In the genomic region with DNA sequence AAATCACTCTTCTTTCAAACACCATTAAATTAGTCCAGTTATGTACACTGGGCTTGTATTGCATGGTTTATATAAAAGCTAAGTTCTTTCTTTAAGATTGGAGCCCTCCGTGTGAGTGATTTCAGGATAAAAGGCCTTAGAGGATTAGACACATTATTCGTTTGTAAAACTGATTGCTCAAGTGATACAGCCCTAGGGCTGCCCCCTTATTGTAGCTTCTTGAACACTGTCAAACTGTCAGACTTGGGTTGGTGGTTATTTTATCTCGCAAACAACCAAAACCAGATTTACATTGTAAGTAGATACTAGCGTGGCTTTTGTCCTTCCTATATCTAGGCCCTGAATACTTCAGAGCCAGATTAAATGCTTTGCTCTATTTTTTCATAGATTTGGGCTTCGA, we compare ENCODE assay signal across 15 cellular contexts.
DNase-seq lines count a peak whose midpoint lies in the region; ATAC-seq and TF ChIP-seq lines count a peak whose summit lies in the region.
"Had no signal": no experiment of that assay in that cellular context is flagged by ENCODE, and none has a peak within 500 bp of the region (broad histone marks: within the 10 kb centered on the region; RNA-seq: fewer than 3 reads in every experiment).

No MANE protein-coding gene starts in this region.

- no peaks in the 10 kb centered on the region for H3K27me3 Mint-ChIP-seq in activated T-helper 2 cell treated with anti-CD3 and anti-CD28 coated beads, Interferon-gamma antibody, Interleukin-2, Interleukin-4, amounts not matched to agents 10 μg/mL and 5 μg/mL and 100 μg/mL, durations not matched to agents 14 hours and 24 hours and 36 hours (ENCODE audit: low read depth)
- no peaks in the 10 kb centered on the region for H3K27me3 Mint-ChIP-seq in mesothelial cell of epicardium (ENCODE audit: low read depth)
- H3K27me3 Mint-ChIP-seq: activated CD4-positive, alpha-beta T cell treated with anti-CD3 and anti-CD28 coated beads, Interleukin-2, amount 10 ng/mL, durations not matched to agents 7 days and 5 days; activated naive CD8-positive, alpha-beta T cell; B cell had no signal

- peaks cover 63% of the 10 kb centered on the region for H3K4me1 Mint-ChIP-seq in activated T-helper 2 cell treated with anti-CD3 and anti-CD28 coated beads, Interferon-gamma antibody, Interleukin-2, Interleukin-4, amounts not matched to agents 10 μg/mL and 5 μg/mL and 100 μg/mL, durations not matched to agents 14 hours and 24 hours and 36 hours (ENCODE audit: low read depth)
- H3K4me1 Mint-ChIP-seq in mesothelial cell of epicardium, result peaks cover 38% of the 10 kb centered on the region

- DNase-seq in left ventricle myocardium inferior, result no peak
- no peak for DNase-seq in Right ventricle myocardium inferior (ENCODE audit: missing footprints)
- DNase-seq in activated T-helper 2 cell treated with anti-CD3 and anti-CD28 coated beads, Interferon-gamma antibody, Interleukin-2, Interleukin-4, amounts not matched to agents 10 μg/mL and 5 μg/mL and 100 μg/mL, durations not matched to agents 14 hours and 24 hours and 36 hours (ENCODE audit: low spot score), result no peak
- DNase-seq in mesothelial cell of epicardium (ENCODE audit: low spot score in 2 of 2, unreplicated experiment in 2 of 2), result no peak
- no peak for DNase-seq in aorta
- DNase-seq in adrenal gland, result no peak
- DNase-seq in body of pancreas, result no peak
- DNase-seq: activated CD4-positive, alpha-beta T cell treated with anti-CD3 and anti-CD28 coated beads, Interleukin-2, amount 10 ng/mL, durations not matched to agents 7 days and 5 days; effector CD4-positive, alpha-beta T cell; NCI-H2029 treated with DMSO at 0.1 percent for 48 hours; pancreas; stimulated activated CD8-positive, alpha-beta memory T cell treated with anti-CD3 and anti-CD28 coated beads, Interleukin-4, amount 100 ng/mL, for 48 hours had no signal

- ATAC-seq in Right ventricle myocardium inferior, result no peak
- no peak for ATAC-seq in aorta (ENCODE audit: low FRiP score)
- no peak for ATAC-seq in HG03457 (IDR thresholded peaks at IDR 0.05; ENCODE audit: unreplicated experiment)
- no peak for ATAC-seq in body of pancreas

- 27 to 34% methylated on average over 5 of the region's 5 CpGs for WGBS in aorta, 2 donors
- WGBS in adrenal gland, 4 donors, result 78 to 84% (median 81%) methylated on average over 5 of the region's 5 CpGs
- WGBS in body of pancreas, 2 donors, result 70 to 80% methylated on average over 5 of the region's 5 CpGs

- H3K27me3 ChIP-seq in left ventricle myocardium inferior (ENCODE audit: low read depth) (no peaks in the 10 kb centered on the region), aorta (ENCODE audit: control insufficient read depth in 1 of 2, insufficient read depth in 2 of 2, low read length in 1 of 2) (no peaks in the 10 kb centered on the region), adrenal gland (no peaks in the 10 kb centered on the region), body of pancreas (no peaks in the 10 kb centered on the region)
- H3K27me3 ChIP-seq: pancreas had no signal

- no peak for TF ChIP-seq POLR2A in adrenal gland (IDR thresholded peaks at IDR 0.05)
- TF ChIP-seq POLR2A in body of pancreas (IDR thresholded peaks at IDR 0.05), result no peak

- intact Hi-C loops in left ventricle myocardium inferior (cut with micrococcal nuclease) (no loop called here), Right ventricle myocardium inferior (cut with DNase I) (no loop called here), aorta (cut with DNase I) (no loop called here), adrenal gland (cut with DNase I) (no loop called here), body of pancreas (cut with DNase I) (no loop called here)
- intact Hi-C loops in activated T-helper 2 cell treated with anti-CD3 and anti-CD28 coated beads, Interferon-gamma antibody, Interleukin-2, Interleukin-4, amounts not matched to agents 10 μg/mL and 5 μg/mL and 100 μg/mL, durations not matched to agents 14 hours and 24 hours and 36 hours (cut with micrococcal nuclease), result loop anchor here (1.0 to 2.0 kb wide), 2 partner anchors 58 to 124 kb away; no protein-coding TSS in a partner anchor

- no peak overlapping the region for H3K4me3 ChIP-seq in left ventricle myocardium inferior
- no peak overlapping the region for H3K4me3 ChIP-seq in aorta (ENCODE audit: low read length in 2 of 2)
- H3K4me3 ChIP-seq in adrenal gland, result no peak overlapping the region
- no peak overlapping the region for H3K4me3 ChIP-seq in body of pancreas
- H3K4me3 ChIP-seq: pancreas had no signal

- no peaks in the 10 kb centered on the region for H3K9me3 Mint-ChIP-seq in activated T-helper 2 cell treated with anti-CD3 and anti-CD28 coated beads, Interferon-gamma antibody, Interleukin-2, Interleukin-4, amounts not matched to agents 10 μg/mL and 5 μg/mL and 100 μg/mL, durations not matched to agents 14 hours and 24 hours and 36 hours
- no peaks in the 10 kb centered on the region for H3K9me3 Mint-ChIP-seq in mesothelial cell of epicardium
- H3K9me3 Mint-ChIP-seq: activated CD4-positive, alpha-beta T cell treated with anti-CD3 and anti-CD28 coated beads, Interleukin-2, amount 10 ng/mL, durations not matched to agents 7 days and 5 days had no signal

- H3K36me3 ChIP-seq in left ventricle myocardium inferior, result no peaks in the 10 kb centered on the region
- H3K36me3 ChIP-seq in aorta (ENCODE audit: control insufficient read depth in 1 of 2, insufficient read depth in 2 of 2, low read length in 1 of 2), result peaks cover 0 to 2% of the 10 kb centered on the region in 2 donors
- no peaks in the 10 kb centered on the region for H3K36me3 ChIP-seq in adrenal gland (replicated peaks in 1 of 2)
- H3K36me3 ChIP-seq in body of pancreas (replicated peaks in 1 of 2; ENCODE audit: insufficient read depth in 1 of 2, low read depth in 2 of 2), result no peaks in the 10 kb centered on the region
- H3K36me3 ChIP-seq: pancreas had no signal

- H3K4me3 Mint-ChIP-seq in activated T-helper 2 cell treated with anti-CD3 and anti-CD28 coated beads, Interferon-gamma antibody, Interleukin-2, Interleukin-4, amounts not matched to agents 10 μg/mL and 5 μg/mL and 100 μg/mL, durations not matched to agents 14 hours and 24 hours and 36 hours (ENCODE audit: low read depth), result no peak overlapping the region
- H3K4me3 Mint-ChIP-seq in mesothelial cell of epicardium, result no peak overlapping the region
- H3K4me3 Mint-ChIP-seq: activated CD4-positive, alpha-beta T cell treated with anti-CD3 and anti-CD28 coated beads, Interleukin-2, amount 10 ng/mL, durations not matched to agents 7 days and 5 days; activated naive CD8-positive, alpha-beta T cell; B cell had no signal

- H3K9me3 ChIP-seq in left ventricle myocardium inferior (replicated peaks), result no peaks in the 10 kb centered on the region
- no peaks in the 10 kb centered on the region for H3K9me3 ChIP-seq in aorta (ENCODE audit: control insufficient read depth, low read length)
- H3K9me3 ChIP-seq in adrenal gland (replicated peaks in 1 of 3), result no peaks in the 10 kb centered on the region
- H3K9me3 ChIP-seq in body of pancreas, result no peaks in the 10 kb centered on the region
- H3K9me3 ChIP-seq: pancreas had no signal

- H3K27ac Mint-ChIP-seq in activated T-helper 2 cell treated with anti-CD3 and anti-CD28 coated beads, Interferon-gamma antibody, Interleukin-2, Interleukin-4, amounts not matched to agents 10 μg/mL and 5 μg/mL and 100 μg/mL, durations not matched to agents 14 hours and 24 hours and 36 hours, result peak overlapping the region; percentile 75
- H3K27ac Mint-ChIP-seq in mesothelial cell of epicardium, result peak overlapping the region; percentile 82
- H3K27ac Mint-ChIP-seq: activated naive CD8-positive, alpha-beta T cell; B cell had no signal

- H3K27ac ChIP-seq in left ventricle myocardium inferior (replicated peaks) (peak overlapping the region; percentile 41), aorta (ENCODE audit: low read depth in 1 of 2, low read length in 2 of 2) (peak overlapping the region; percentile 92 to 98), adrenal gland (peak overlapping the region in 1 of 5 donors; percentile 43), body of pancreas (no peak overlapping the region)
- H3K27ac ChIP-seq: pancreas had no signal

- peaks cover 41% of the 10 kb centered on the region for H3K36me3 Mint-ChIP-seq in activated T-helper 2 cell treated with anti-CD3 and anti-CD28 coated beads, Interferon-gamma antibody, Interleukin-2, Interleukin-4, amounts not matched to agents 10 μg/mL and 5 μg/mL and 100 μg/mL, durations not matched to agents 14 hours and 24 hours and 36 hours (ENCODE audit: low read depth)
- H3K36me3 Mint-ChIP-seq in mesothelial cell of epicardium, result peaks cover 2% of the 10 kb centered on the region

- H3K4me1 ChIP-seq in left ventricle myocardium inferior (peaks cover 50% of the 10 kb centered on the region), aorta (ENCODE audit: control insufficient read depth in 1 of 2, insufficient read depth in 2 of 2, low read length in 2 of 2) (peaks cover 8 to 17% of the 10 kb centered on the region in 2 donors), adrenal gland (replicated peaks in 1 of 2) (peaks cover 12 to 18% of the 10 kb centered on the region in 2 donors), body of pancreas (peaks cover 15% of the 10 kb centered on the region)

- TF ChIP-seq CTCF in left ventricle myocardium inferior (IDR thresholded peaks at IDR 0.05; ENCODE audit: borderline replicate concordance) (no peak), mesothelial cell of epicardium (IDR thresholded peaks at IDR 0.05; ENCODE audit: unreplicated experiment) (no peak), adrenal gland (IDR thresholded peaks at IDR 0.05) (no peak), body of pancreas (IDR thresholded peaks at IDR 0.05) (no peak)

Comparison
In these comparisons a context has a peak if more than half of its experiments do, and no peak if none do; other contexts are left out.
1. H3K27ac ChIP-seq: peak in left ventricle myocardium inferior (single experiment) and aorta (2 of 2); none in body of pancreas (0 of 4).